ENCODE assay signal across 8 cellular contexts in genomic region chr11:128624269-128625170, GRCh38. TPM values are rescaled to one million over a fixed set of nuclear protein-coding genes. Genes with fewer than 3 reads are reported as not detected.
DNase-seq lines count a peak whose midpoint lies in the region; ATAC-seq and TF ChIP-seq lines count a peak whose summit lies in the region.

No MANE protein-coding gene starts in this region.

- H3K4me3 Mint-ChIP-seq in activated B cell treated with CpG ODN at 0.5 μM for 24 hours (peak overlapping the region; percentile 74), MCF 10A (ENCODE audit: unreplicated experiment) (no peak overlapping the region)

- H3K4me3 ChIP-seq in iPS-18c (ENCODE audit: insufficient read depth, low read depth, low read length), result 0 out of 2 replicates have a peak overlapping the region, but pooled peaks have one; percentile 9

- CTCF ChIA-PET in activated B cell treated with CpG ODN at 0.5 μM for 24 hours (lab: Charles Lee) (interaction anchor here (0.7 to 12.3 kb wide), 11 partner anchors 17 to 453 kb away, joined by 3 to 284 read pairs (median 5); no protein-coding TSS in a partner anchor), MCF 10A (lab: Yijun Ruan, JAX) (interaction anchor here (0.5 to 1.7 kb wide), 10 partner anchors 22 to 811 kb away, joined by 3 to 6 read pairs (median 3); no protein-coding TSS in a partner anchor)

- H3K27me3 Mint-ChIP-seq in activated B cell treated with CpG ODN at 0.5 μM for 24 hours (no peaks in the 10 kb centered on the region), MCF 10A (ENCODE audit: insufficient read depth, unreplicated experiment) (peaks cover 2% of the 10 kb centered on the region)

- BruUV-seq in MCF 10A (replicated peaks; lab: Mats Ljungman, UMichigan), result no TSS peak

- DNase-seq in activated B cell treated with CpG ODN at 0.5 μM for 24 hours (peak; percentile 64), NCI-H1092 treated with DMSO at 0.1 percent for 48 hours (lab: John Stamatoyannopoulos, UW) (no peak), NCI-H1417 treated with DMSO at 0.1 percent for 48 hours (lab: John Stamatoyannopoulos, UW) (no peak), Ammon's horn (ENCODE audit: low spot score) (no peak), MCF 10A (ENCODE audit: unreplicated experiment) (no peak)

- H3K36me3 Mint-ChIP-seq in activated B cell treated with CpG ODN at 0.5 μM for 24 hours (ENCODE audit: low read depth) (no peaks in the 10 kb centered on the region), MCF 10A (ENCODE audit: insufficient read depth, unreplicated experiment) (no peaks in the 10 kb centered on the region)

- H3K9me3 ChIP-seq in iPS-18c (ENCODE audit: control insufficient read depth, insufficient read depth, low read length), result no peaks in the 10 kb centered on the region

- TF ChIP-seq CTCF in activated B cell treated with CpG ODN at 0.5 μM for 24 hours (IDR thresholded peaks at IDR 0.05), result no peak
- TF ChIP-seq CTCF in MCF 10A (IDR thresholded peaks at IDR 0.05; ENCODE audit: unreplicated experiment), result no peak

- peak; percentile 29 for ATAC-seq in GM18870 (IDR thresholded peaks at IDR 0.05; ENCODE audit: unreplicated experiment)
- peak; percentile 49 for ATAC-seq in HG03097 (IDR thresholded peaks at IDR 0.05; ENCODE audit: low FRiP score, unreplicated experiment)
- peak; percentile 82 for ATAC-seq in activated B cell treated with CpG ODN at 0.5 μM for 24 hours (ENCODE audit: low read depth)

- H3K4me1 Mint-ChIP-seq in activated B cell treated with CpG ODN at 0.5 μM for 24 hours (peaks cover 99% of the 10 kb centered on the region), MCF 10A (ENCODE audit: insufficient read depth, unreplicated experiment) (no peaks in the 10 kb centered on the region)

- H3K27ac Mint-ChIP-seq in activated B cell treated with CpG ODN at 0.5 μM for 24 hours (peak overlapping the region; percentile 99), MCF 10A (ENCODE audit: low read depth, unreplicated experiment) (no peak overlapping the region)

- intact Hi-C loops in activated B cell treated with CpG ODN at 0.5 μM for 24 hours (cut with micrococcal nuclease) (loop anchor here (1.0 kb wide), 7 partner anchors 13 to 305 kb away; no protein-coding TSS in a partner anchor), MCF 10A (cut with micrococcal nuclease) (no loop called here)

- POLR2A ChIA-PET in activated B cell treated with CpG ODN at 0.5 μM for 24 hours (lab: Charles Lee), result interaction anchor here (0.6 to 15.2 kb wide), 29 partner anchors 16 to 452 kb away, joined by 3 to 574 read pairs (median 7); partner anchors contain the start of gene FLI1
- POLR2A ChIA-PET in MCF 10A (lab: Yijun Ruan, JAX), result no interaction called here

- H3K9me3 Mint-ChIP-seq in activated B cell treated with CpG ODN at 0.5 μM for 24 hours (no peaks in the 10 kb centered on the region), MCF 10A (ENCODE audit: unreplicated experiment) (no peaks in the 10 kb centered on the region)

RNA-seq across cellular contexts. Expression of gene ETS1, which starts 37.2 kb away (rescaled TPM):
- total RNA-seq in activated B cell treated with CpG ODN at 0.5 μM for 24 hours, result 286 and 301 TPM in 2 replicates
- 63.2 and 82.0 TPM in 2 replicates for total RNA-seq in MCF 10A (2022)

Comparison
In these comparisons a context has a peak if more than half of its experiments do, and no peak if none do; other contexts are left out.
1. ATAC-seq: peak in every context shown above with its lines; median percentile 82 in activated B cell treated with CpG ODN at 0.5 μM for 24 hours; 49 in HG03097; 29 in GM18870.